9 cellular contexts compared by ENCODE assay signal in genomic region chr11:74019860-74020259, GRCh38. TPM values are rescaled to one million over a fixed set of nuclear protein-coding genes. Genes with fewer than 3 reads are reported as not detected.
DNase-seq lines count a peak whose midpoint lies in the region; ATAC-seq lines count a peak whose summit lies in the region.
"Had no signal": no experiment of that assay in that cellular context is flagged by ENCODE, and none has a peak within 500 bp of the region (broad histone marks: within the 10 kb centered on the region; RNA-seq: fewer than 3 reads in every experiment).

No MANE protein-coding gene starts in this region.

- H3K4me3 Mint-ChIP-seq in activated CD8-positive, alpha-beta memory T cell treated with anti-CD3 and anti-CD28 coated beads, Interleukin-2, amount 10 ng/mL, durations not matched to agents 7 days and 5 days: no peak overlapping the region

- peaks cover 27% of the 10 kb centered on the region for H3K36me3 Mint-ChIP-seq in activated CD8-positive, alpha-beta memory T cell treated with anti-CD3 and anti-CD28 coated beads, Interleukin-2, amount 10 ng/mL, durations not matched to agents 7 days and 5 days

- no peaks in the 10 kb centered on the region for H3K27me3 ChIP-seq in layer of hippocampus (ENCODE audit: control insufficient read depth, insufficient read depth, low read length)

- H3K9me3 Mint-ChIP-seq in activated CD8-positive, alpha-beta memory T cell treated with anti-CD3 and anti-CD28 coated beads, Interleukin-2, amount 10 ng/mL, durations not matched to agents 7 days and 5 days (ENCODE audit: low read depth): no peaks in the 10 kb centered on the region

- peaks cover 41% of the 10 kb centered on the region for H3K4me1 Mint-ChIP-seq in activated CD8-positive, alpha-beta memory T cell treated with anti-CD3 and anti-CD28 coated beads, Interleukin-2, amount 10 ng/mL, durations not matched to agents 7 days and 5 days

- peak; percentile 63 for DNase-seq in activated CD8-positive, alpha-beta memory T cell treated with anti-CD3 and anti-CD28 coated beads, Interleukin-2, amount 10 ng/mL, durations not matched to agents 7 days and 5 days
- DNase-seq in stimulated activated CD8-positive, alpha-beta memory T cell treated with anti-CD3 and anti-CD28 coated beads, Interleukin-2, amount 100 ng/mL, for 48 hours (ENCODE audit: low read depth in 2 of 2): peak; percentile 58 to 64
- no peak for DNase-seq in NCI-H2171 (lab: John Stamatoyannopoulos, UW)
- no peak for DNase-seq in HCEC 1CT
- no peak for DNase-seq in NCI-H146 treated with DMSO at 0.1 percent for 48 hours (lab: John Stamatoyannopoulos, UW; ENCODE audit: unreplicated experiment)
- DNase-seq: kidney glomerular epithelial cell had no signal

- no peak overlapping the region for H3K27ac Mint-ChIP-seq in activated CD8-positive, alpha-beta memory T cell treated with anti-CD3 and anti-CD28 coated beads, Interleukin-2, amount 10 ng/mL, durations not matched to agents 7 days and 5 days

- H3K27ac ChIP-seq in layer of hippocampus (ENCODE audit: low read depth, low read length): peak overlapping the region; percentile 86

- CTCF ChIA-PET in activated CD8-positive, alpha-beta memory T cell treated with anti-CD3 and anti-CD28 coated beads, Interleukin-2, amount 10 ng/mL, durations not matched to agents 7 days and 5 days (lab: Charles Lee): interaction anchor here (0.9 to 1.5 kb wide), 6 partner anchors 10 to 56 kb away, joined by 3 to 4 read pairs (median 3); partner anchors contain the start of genes UCP2 and UCP3

- H3K27me3 Mint-ChIP-seq in activated CD8-positive, alpha-beta memory T cell treated with anti-CD3 and anti-CD28 coated beads, Interleukin-2, amount 10 ng/mL, durations not matched to agents 7 days and 5 days: no peaks in the 10 kb centered on the region

- ATAC-seq in HG02571 (IDR thresholded peaks at IDR 0.05; ENCODE audit: unreplicated experiment) (peak; percentile 40), HG02973 (IDR thresholded peaks at IDR 0.05; ENCODE audit: unreplicated experiment) (no peak)
- ATAC-seq in activated CD8-positive, alpha-beta memory T cell treated with anti-CD3 and anti-CD28 coated beads, Interleukin-2, amount 10 ng/mL, durations not matched to agents 7 days and 5 days: peak; percentile 67

RNA-seq across cellular contexts. Expression of gene UCP3, which starts 11.0 kb away (rescaled TPM):
- 1 to 10 TPM; 3.3 to 5.2 TPM for total RNA-seq in activated CD8-positive, alpha-beta memory T cell treated with anti-CD3 and anti-CD28 coated beads, Interleukin-2, amount 10 ng/mL, durations not matched to agents 7 days and 5 days

RNA-seq across cellular contexts. Expression of gene UCP2, which starts 37.2 kb away (rescaled TPM):
- 100 to 1,000 TPM; 199 to 288 TPM for total RNA-seq in activated CD8-positive, alpha-beta memory T cell treated with anti-CD3 and anti-CD28 coated beads, Interleukin-2, amount 10 ng/mL, durations not matched to agents 7 days and 5 days

Comparison
In these comparisons a context has a peak if more than half of its experiments do, and no peak if none do; other contexts are left out.
1. DNase-seq: peak in activated CD8-positive, alpha-beta memory T cell treated with anti-CD3 and anti-CD28 coated beads, Interleukin-2, amount 10 ng/mL, durations not matched to agents 7 days and 5 days (single experiment) and stimulated activated CD8-positive, alpha-beta memory T cell treated with anti-CD3 and anti-CD28 coated beads, Interleukin-2, amount 100 ng/mL, for 48 hours (2 of 2); none in NCI-H2171 (single experiment), HCEC 1CT (single experiment) and NCI-H146 treated with DMSO at 0.1 percent for 48 hours (single experiment).